ENCODE assay signal across 10 cellular contexts in genomic region chr2:305366-305765, GRCh38. TPM values are rescaled to one million over a fixed set of nuclear protein-coding genes. Genes with fewer than 3 reads are reported as not detected.
"Had no signal": no experiment of that assay in that cellular context is flagged by ENCODE, and none has a peak within 500 bp of the region (broad histone marks: within the 10 kb centered on the region; RNA-seq: fewer than 3 reads in every experiment).

No MANE protein-coding gene starts in this region.

- H3K9me3 ChIP-seq: HAP-1 had no signal

- H3K4me2 ChIP-seq: KMS-11 had no signal

- H3K4me1 ChIP-seq: HAP-1 had no signal

- H3K9ac ChIP-seq: GM23248, KMS-11 had no signal

- H2AFZ ChIP-seq: GM23248 had no signal

- DNase-seq: GM23248, GOT3, H7, Kasumi-1, KBM-7 had no signal

- H3K4me3 ChIP-seq: GM23248, HAP-1 had no signal

- ATAC-seq: HCT116 had no signal

- H3K36me3 ChIP-seq: HAP-1 had no signal

- H3K27ac ChIP-seq: GM23248, KMS-11 had no signal

RNA-seq across cellular contexts. Expression of gene ALKAL2, which starts 17.5 kb away (rescaled TPM):
- total RNA-seq: GM23248, H4, HT-29 had no signal
- polyA plus RNA-seq: GM23248 had no signal
